1 cellular context compared by ENCODE assay signal in the genomic region with DNA sequence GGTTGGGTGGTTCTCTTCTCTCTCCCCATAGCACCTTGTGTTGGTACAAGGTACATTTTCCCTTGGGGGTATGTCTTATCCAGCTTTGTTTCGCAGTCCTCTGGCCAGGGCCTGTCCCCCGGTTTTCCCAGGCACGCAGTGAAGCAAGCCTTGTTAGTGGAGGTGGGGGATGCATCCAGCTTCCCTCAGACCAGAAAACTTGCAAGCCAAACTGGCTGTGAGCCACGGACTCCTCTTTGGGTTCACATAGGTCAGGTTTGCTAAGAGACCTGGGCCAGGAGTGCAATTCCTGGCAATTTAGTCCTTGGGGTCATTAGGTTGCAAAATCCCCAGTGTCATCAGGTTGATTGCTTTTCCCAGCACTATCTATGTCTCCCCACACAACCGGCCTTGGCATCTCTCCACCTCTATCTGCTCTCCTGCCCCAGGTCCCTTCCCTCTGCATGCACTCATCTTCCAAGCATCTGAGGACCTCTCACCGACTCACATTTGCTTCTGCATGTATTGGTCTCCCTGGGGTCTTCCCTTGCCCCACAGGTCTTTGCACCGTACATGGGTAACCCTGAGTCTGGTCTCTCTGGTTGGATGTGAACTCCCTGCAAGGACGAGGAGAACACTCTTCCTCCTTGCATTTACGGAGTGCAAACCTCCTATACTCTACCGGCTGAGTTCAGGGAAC.
TF ChIP-seq lines count a peak whose summit lies in the region.

No MANE protein-coding gene starts in this region.

TF ChIP-seq in HepG2, 621 proteins besides CTCF, POLR2A, EP300 and RAD21 (continued from another document and continues in another):
- TF ChIP-seq, protein P1, sequence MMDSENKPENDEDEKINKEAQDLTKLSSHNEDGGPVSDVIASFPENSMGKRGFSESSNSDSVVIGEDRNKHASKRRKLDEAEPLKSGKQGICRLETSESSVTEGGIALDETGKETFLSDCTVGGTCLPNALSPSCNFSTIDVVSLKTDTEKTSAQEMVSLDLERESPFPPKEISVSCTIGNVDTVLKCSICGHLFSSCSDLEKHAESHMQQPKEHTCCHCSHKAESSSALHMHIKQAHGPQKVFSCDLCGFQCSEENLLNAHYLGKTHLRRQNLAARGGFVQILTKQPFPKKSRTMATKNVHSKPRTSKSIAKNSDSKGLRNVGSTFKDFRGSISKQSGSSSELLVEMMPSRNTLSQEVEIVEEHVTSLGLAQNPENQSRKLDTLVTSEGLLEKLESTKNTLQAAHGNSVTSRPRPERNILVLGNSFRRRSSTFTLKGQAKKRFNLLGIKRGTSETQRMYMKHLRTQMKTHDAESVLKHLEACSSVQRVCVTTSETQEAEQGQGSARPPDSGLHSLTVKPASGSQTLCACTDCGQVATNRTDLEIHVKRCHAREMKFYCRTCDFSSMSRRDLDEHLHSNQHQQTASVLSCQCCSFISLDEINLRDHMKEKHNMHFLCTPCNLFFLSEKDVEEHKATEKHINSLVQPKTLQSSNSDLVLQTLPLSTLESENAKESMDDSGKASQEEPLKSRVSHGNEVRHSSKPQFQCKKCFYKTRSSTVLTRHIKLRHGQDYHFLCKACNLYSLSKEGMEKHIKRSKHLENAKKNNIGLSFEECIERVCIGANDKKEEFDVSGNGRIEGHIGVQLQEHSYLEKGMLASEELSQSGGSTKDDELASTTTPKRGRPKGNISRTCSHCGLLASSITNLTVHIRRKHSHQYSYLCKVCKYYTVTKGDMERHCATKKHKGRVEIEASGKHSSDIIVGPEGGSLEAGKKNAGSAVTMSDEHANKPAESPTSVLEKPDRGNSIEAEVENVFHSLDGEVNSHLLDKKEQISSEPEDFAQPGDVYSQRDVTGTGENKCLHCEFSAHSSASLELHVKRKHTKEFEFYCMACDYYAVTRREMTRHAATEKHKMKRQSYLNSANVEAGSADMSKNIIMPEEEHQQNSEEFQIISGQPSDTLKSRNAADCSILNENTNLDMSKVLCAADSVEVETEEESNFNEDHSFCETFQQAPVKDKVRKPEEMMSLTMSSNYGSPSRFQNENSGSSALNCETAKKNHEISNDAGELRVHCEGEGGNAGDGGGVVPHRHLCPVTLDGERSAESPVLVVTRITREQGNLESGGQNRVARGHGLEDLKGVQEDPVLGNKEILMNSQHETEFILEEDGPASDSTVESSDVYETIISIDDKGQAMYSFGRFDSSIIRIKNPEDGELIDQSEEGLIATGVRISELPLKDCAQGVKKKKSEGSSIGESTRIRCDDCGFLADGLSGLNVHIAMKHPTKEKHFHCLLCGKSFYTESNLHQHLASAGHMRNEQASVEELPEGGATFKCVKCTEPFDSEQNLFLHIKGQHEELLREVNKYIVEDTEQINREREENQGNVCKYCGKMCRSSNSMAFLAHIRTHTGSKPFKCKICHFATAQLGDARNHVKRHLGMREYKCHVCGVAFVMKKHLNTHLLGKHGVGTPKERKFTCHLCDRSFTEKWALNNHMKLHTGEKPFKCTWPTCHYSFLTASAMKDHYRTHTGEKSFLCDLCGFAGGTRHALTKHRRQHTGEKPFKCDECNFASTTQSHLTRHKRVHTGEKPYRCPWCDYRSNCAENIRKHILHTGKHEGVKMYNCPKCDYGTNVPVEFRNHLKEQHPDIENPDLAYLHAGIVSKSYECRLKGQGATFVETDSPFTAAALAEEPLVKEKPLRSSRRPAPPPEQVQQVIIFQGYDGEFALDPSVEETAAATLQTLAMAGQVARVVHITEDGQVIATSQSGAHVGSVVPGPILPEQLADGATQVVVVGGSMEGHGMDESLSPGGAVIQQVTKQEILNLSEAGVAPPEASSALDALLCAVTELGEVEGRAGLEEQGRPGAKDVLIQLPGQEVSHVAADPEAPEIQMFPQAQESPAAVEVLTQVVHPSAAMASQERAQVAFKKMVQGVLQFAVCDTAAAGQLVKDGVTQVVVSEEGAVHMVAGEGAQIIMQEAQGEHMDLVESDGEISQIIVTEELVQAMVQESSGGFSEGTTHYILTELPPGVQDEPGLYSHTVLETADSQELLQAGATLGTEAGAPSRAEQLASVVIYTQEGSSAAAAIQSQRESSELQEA (CRISPR knock-in tag; IDR thresholded peaks at IDR 0.05; ENCODE audit: not compliant biosample characterization) = peak; percentile 73
- TF ChIP-seq BRD4 (CRISPR knock-in tag; IDR thresholded peaks at IDR 0.05) (0 out of 2 replicates have a peak, but pooled peaks have one; percentile 47), AGO2 (optimal IDR thresholded peaks at IDR 0.05; ENCODE audit: low read depth, low read length) (no peak), IRF9 (CRISPR knock-in tag; IDR thresholded peaks at IDR 0.05; ENCODE audit: borderline replicate concordance) (no peak), RBM39 (IDR thresholded peaks at IDR 0.05; ENCODE audit: low read depth, low read length, poor library complexity, severe bottlenecking) (no peak), HIC2 (CRISPR knock-in tag; IDR thresholded peaks at IDR 0.05; ENCODE audit: low read depth) (peak; percentile 56; the same call in 1 of the 2 replicates), ZNF792 (CRISPR knock-in tag; IDR thresholded peaks at IDR 0.05) (peak; percentile 48; the same call in 1 of the 2 replicates), SOX5 (CRISPR knock-in tag; IDR thresholded peaks at IDR 0.05; ENCODE audit: borderline replicate concordance) (peak; percentile 39; the same call in 1 of the 2 replicates), ZNF317 (CRISPR knock-in tag; IDR thresholded peaks at IDR 0.05) (no peak), PREB (CRISPR knock-in tag; IDR thresholded peaks at IDR 0.05) (no peak), SP2 (CRISPR knock-in tag; IDR thresholded peaks at IDR 0.05) (no peak), MIER3 (CRISPR knock-in tag; IDR thresholded peaks at IDR 0.05; ENCODE audit: borderline replicate concordance) (peak; percentile 46; the same call in 1 of the 2 replicates), REPIN1 (CRISPR knock-in tag; IDR thresholded peaks at IDR 0.05; ENCODE audit: borderline replicate concordance, low read depth) (no peak), FOSL1 (CRISPR knock-in tag; IDR thresholded peaks at IDR 0.05; ENCODE audit: borderline replicate concordance) (no peak), ZFP37 (CRISPR knock-in tag; IDR thresholded peaks at IDR 0.05; ENCODE audit: borderline replicate concordance) (no peak), MED1 (CRISPR knock-in tag; IDR thresholded peaks at IDR 0.05) (peak; percentile 78), MXD3 (CRISPR knock-in tag; IDR thresholded peaks at IDR 0.05) (no peak), ZNF350 (CRISPR knock-in tag; IDR thresholded peaks at IDR 0.05; ENCODE audit: borderline replicate concordance, low read depth) (0 out of 2 replicates have a peak, but pooled peaks have one; percentile 29), FOSL2 (CRISPR knock-in tag; IDR thresholded peaks at IDR 0.05) (peak; percentile 62)
- TF ChIP-seq, protein P2, sequence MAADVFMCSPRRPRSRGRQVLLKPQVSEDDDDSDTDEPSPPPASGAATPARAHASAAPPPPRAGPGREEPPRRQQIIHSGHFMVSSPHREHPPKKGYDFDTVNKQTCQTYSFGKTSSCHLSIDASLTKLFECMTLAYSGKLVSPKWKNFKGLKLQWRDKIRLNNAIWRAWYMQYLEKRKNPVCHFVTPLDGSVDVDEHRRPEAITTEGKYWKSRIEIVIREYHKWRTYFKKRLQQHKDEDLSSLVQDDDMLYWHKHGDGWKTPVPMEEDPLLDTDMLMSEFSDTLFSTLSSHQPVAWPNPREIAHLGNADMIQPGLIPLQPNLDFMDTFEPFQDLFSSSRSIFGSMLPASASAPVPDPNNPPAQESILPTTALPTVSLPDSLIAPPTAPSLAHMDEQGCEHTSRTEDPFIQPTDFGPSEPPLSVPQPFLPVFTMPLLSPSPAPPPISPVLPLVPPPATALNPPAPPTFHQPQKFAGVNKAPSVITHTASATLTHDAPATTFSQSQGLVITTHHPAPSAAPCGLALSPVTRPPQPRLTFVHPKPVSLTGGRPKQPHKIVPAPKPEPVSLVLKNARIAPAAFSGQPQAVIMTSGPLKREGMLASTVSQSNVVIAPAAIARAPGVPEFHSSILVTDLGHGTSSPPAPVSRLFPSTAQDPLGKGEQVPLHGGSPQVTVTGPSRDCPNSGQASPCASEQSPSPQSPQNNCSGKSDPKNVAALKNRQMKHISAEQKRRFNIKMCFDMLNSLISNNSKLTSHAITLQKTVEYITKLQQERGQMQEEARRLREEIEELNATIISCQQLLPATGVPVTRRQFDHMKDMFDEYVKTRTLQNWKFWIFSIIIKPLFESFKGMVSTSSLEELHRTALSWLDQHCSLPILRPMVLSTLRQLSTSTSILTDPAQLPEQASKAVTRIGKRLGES (CRISPR knock-in tag; IDR thresholded peaks at IDR 0.05; ENCODE audit: borderline replicate concordance) = no peak
- TF ChIP-seq, protein P3, sequence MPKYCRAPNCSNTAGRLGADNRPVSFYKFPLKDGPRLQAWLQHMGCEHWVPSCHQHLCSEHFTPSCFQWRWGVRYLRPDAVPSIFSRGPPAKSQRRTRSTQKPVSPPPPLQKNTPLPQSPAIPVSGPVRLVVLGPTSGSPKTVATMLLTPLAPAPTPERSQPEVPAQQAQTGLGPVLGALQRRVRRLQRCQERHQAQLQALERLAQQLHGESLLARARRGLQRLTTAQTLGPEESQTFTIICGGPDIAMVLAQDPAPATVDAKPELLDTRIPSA (CRISPR knock-in tag; IDR thresholded peaks at IDR 0.05; ENCODE audit: borderline replicate concordance) = no peak
- TF ChIP-seq, protein P4, sequence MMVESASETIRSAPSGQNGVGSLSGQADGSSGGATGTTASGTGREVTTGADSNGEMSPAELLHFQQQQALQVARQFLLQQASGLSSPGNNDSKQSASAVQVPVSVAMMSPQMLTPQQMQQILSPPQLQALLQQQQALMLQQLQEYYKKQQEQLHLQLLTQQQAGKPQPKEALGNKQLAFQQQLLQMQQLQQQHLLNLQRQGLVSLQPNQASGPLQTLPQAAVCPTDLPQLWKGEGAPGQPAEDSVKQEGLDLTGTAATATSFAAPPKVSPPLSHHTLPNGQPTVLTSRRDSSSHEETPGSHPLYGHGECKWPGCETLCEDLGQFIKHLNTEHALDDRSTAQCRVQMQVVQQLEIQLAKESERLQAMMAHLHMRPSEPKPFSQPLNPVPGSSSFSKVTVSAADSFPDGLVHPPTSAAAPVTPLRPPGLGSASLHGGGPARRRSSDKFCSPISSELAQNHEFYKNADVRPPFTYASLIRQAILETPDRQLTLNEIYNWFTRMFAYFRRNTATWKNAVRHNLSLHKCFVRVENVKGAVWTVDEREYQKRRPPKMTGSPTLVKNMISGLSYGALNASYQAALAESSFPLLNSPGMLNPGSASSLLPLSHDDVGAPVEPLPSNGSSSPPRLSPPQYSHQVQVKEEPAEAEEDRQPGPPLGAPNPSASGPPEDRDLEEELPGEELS (CRISPR knock-in tag; IDR thresholded peaks at IDR 0.05) = peak; percentile 80
- TF ChIP-seq, protein P5, sequence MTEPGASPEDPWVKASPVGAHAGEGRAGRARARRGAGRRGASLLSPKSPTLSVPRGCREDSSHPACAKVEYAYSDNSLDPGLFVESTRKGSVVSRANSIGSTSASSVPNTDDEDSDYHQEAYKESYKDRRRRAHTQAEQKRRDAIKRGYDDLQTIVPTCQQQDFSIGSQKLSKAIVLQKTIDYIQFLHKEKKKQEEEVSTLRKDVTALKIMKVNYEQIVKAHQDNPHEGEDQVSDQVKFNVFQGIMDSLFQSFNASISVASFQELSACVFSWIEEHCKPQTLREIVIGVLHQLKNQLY (CRISPR knock-in tag; IDR thresholded peaks at IDR 0.05) = no peak
- TF ChIP-seq, protein P6, sequence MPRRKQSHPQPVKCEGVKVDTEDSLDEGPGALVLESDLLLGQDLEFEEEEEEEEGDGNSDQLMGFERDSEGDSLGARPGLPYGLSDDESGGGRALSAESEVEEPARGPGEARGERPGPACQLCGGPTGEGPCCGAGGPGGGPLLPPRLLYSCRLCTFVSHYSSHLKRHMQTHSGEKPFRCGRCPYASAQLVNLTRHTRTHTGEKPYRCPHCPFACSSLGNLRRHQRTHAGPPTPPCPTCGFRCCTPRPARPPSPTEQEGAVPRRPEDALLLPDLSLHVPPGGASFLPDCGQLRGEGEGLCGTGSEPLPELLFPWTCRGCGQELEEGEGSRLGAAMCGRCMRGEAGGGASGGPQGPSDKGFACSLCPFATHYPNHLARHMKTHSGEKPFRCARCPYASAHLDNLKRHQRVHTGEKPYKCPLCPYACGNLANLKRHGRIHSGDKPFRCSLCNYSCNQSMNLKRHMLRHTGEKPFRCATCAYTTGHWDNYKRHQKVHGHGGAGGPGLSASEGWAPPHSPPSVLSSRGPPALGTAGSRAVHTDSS (CRISPR knock-in tag; conservative IDR thresholded peaks at IDR 0.05) = no peak
- TF ChIP-seq, protein P7, sequence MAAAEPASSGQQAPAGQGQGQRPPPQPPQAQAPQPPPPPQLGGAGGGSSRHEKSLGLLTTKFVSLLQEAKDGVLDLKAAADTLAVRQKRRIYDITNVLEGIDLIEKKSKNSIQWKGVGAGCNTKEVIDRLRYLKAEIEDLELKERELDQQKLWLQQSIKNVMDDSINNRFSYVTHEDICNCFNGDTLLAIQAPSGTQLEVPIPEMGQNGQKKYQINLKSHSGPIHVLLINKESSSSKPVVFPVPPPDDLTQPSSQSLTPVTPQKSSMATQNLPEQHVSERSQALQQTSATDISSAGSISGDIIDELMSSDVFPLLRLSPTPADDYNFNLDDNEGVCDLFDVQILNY (CRISPR knock-in tag; conservative IDR thresholded peaks at IDR 0.05) = no peak
- TF ChIP-seq, protein P8, sequence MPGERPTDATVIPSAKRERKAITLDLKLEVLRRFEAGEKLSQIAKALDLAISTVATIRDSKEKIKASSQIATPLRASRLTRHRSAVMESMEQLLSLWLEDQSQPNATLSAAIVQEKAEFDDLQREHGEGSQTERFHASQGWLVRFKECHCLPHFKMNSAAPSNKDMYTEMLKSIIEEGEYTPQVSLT (CRISPR knock-in tag; IDR thresholded peaks at IDR 0.05; ENCODE audit: borderline replicate concordance, low read depth) = no peak
